8 cellular contexts compared by ENCODE assay signal in the genomic region with DNA sequence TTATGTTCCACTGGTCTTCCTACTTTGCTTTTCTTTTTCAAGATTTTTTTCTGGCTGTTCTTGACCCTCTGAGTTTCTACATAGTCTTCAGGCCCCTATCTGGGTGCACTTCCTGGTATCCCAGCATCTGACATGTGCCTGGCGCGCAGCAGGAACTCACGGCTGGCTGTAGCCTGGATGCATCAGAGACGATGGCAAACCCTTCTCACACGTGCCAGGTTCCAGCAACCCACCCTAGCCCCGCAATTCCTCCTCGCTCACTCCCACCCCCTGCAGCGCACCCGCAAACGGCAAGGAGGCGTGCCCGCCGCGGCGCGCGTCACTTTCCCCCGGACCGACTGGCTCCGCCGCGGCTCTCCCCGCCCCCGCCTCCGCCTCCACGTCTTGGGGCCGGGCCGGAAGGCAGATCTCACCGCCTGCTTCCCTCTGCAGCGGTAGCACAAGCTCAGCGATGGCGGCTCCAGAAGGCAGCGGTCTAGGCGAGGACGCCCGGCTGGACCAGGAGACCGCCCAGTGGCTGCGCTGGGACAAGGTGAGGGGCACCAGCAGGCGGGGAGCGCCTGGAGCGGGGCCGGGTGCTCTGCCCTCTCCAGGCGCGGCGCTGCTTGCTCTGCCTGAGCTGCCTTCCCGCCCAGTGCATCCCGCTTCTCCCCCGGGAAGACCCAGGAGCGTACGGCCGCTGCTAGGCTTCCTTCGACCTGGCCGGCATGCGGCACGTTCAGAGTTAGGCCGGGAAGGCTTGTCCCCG.
A peak's percentile ranks its signal among the peaks of the same experiment; 100 is the strongest.
DNase-seq lines count a peak whose midpoint lies in the region; ATAC-seq and TF ChIP-seq lines count a peak whose summit lies in the region.

Gene PGM2, plus strand, starts transcription at position 405 of the 748 bp plus-strand sequence. Its CDS starts 47 bp downstream, at position 452.

- ATAC-seq in HG03175 (IDR thresholded peaks at IDR 0.05; ENCODE audit: unreplicated experiment): peak; percentile 97

- in situ Hi-C loops in GM18951 (cut with MboI; ENCODE audit: low sequenced_read_pairs, unreplicated experiment): no loop called here

- peak within 1 kb of the TSS; percentile 77 for H3K27ac ChIP-seq in layer of hippocampus (ENCODE audit: low read depth, low read length)

- peak; percentile 97 for TF ChIP-seq POLR2A in GM18951 (IDR thresholded peaks at IDR 0.05; ENCODE audit: extremely low read depth, insufficient read depth, insufficient read length)

- H3K27me3 ChIP-seq in layer of hippocampus (ENCODE audit: control insufficient read depth, insufficient read depth, low read length): no peaks in the 10 kb centered on the region

- peak; percentile 29 for DNase-seq in AG09319 (ENCODE audit: extremely low read depth, low read depth)
- DNase-seq in NCI-H345 treated with DMSO at 0.1 percent for 48 hours (lab: John Stamatoyannopoulos, UW; ENCODE audit: unreplicated experiment): peak; percentile 62
- DNase-seq in activated CD4-positive, alpha-beta T cell treated with anti-CD3 and anti-CD28 coated beads for 24 hours (ENCODE audit: low read depth in 2 of 2): peak; percentile 82 to 84
- DNase-seq in choroid plexus epithelial cell (ENCODE audit: low read depth): peak; percentile 90
- peak; percentile 89 for DNase-seq in stimulated activated CD4-positive, alpha-beta T cell treated with anti-CD3 and anti-CD28 coated beads, Interleukin-1b, Interleukin-23, amount 100 ng/mL, for 48 hours

- peak within 1 kb of the TSS; percentile 92 for H3K4me3 ChIP-seq in choroid plexus epithelial cell (ENCODE audit: low read depth, low read length)

- TF ChIP-seq CTCF in AG09319 (IDR thresholded peaks at IDR 0.05; ENCODE audit: low read depth, low read length): no peak; the same call in 1 of the 2 replicates
- TF ChIP-seq CTCF in choroid plexus epithelial cell (conservative IDR thresholded peaks at IDR 0.05; ENCODE audit: low read depth, low read length): peak; percentile 2

Comparison
In these comparisons a context has a peak if more than half of its experiments do, and no peak if none do; other contexts are left out.
1. Peak in every context shown above with its lines: DNase-seq, ATAC-seq, H3K4me3 ChIP-seq and H3K27ac ChIP-seq.
2. DNase-seq: peak in every context shown above with its lines; median percentile 90 in choroid plexus epithelial cell; 89 in stimulated activated CD4-positive, alpha-beta T cell treated with anti-CD3 and anti-CD28 coated beads, Interleukin-1b, Interleukin-23, amount 100 ng/mL, for 48 hours; 83 in activated CD4-positive, alpha-beta T cell treated with anti-CD3 and anti-CD28 coated beads for 24 hours; 62 in NCI-H345 treated with DMSO at 0.1 percent for 48 hours; 29 in AG09319.